Comparison of ENCODE assay signal across 1 cellular context in genomic region chr7:20964214-20964613, GRCh38.
TF ChIP-seq lines count a peak whose summit lies in the region.

No MANE protein-coding gene starts in this region.

TF ChIP-seq in endothelial cell of umbilical vein, 7 proteins besides CTCF, POLR2A, EP300 and RAD21 (continued from another document):
- no peak for TF ChIP-seq GATA2 (IDR thresholded peaks at IDR 0.05; ENCODE audit: insufficient read depth, insufficient read length, low read depth, low read length)
- TF ChIP-seq EZH2 (IDR thresholded peaks at IDR 0.05; ENCODE audit: borderline replicate concordance, low read depth, low read length, severe bottlenecking) = no peak
- no peak for TF ChIP-seq POLR2AphosphoS5 (IDR thresholded peaks at IDR 0.05; ENCODE audit: insufficient read depth, low read depth, low read length)
- TF ChIP-seq MYC (IDR thresholded peaks at IDR 0.05; ENCODE audit: low read depth, low read length) = no peak
